Comparison of ENCODE assay signal across 13 cellular contexts in the genomic region with DNA sequence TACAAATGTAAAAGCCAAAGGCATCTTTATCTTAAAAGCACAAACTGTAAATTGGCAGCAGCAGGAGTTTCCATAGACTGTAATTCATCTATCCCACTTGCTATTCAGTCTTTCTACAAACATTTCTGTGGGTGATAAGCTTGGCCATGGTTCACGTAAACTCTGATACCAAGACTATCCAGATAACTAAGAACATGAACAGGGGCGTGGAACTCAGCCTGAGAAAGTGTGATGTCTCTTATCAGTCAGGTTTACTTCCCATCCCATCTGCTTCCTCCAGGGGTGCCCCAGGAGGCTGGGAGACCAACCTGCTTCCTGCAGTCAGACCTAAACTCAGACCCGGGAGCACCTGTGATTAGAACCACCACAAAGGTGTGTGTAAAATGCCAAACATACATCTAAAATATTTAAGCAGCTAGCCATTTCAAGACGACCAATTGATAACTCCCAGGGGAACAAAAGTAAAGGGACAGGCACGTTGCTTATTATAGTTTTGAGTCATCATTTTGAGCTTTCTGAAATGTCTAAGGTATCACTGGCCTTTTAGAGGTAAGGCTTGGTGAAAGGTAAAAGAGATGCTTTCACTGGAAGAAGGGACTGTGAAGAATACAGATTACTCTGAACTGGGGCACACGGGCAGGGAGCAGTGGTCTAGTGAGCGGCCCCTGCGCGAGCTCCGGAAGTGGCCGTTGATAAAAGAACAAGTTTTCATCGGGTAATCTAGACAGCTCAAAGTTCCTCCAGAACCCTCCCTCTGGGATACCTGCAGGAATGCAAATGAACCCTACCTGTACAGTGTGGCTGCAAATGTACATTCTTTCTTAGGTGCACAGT. TPM values are rescaled to one million over a fixed set of nuclear protein-coding genes. Genes with fewer than 3 reads are reported as not detected.
DNase-seq lines count a peak whose midpoint lies in the region; ATAC-seq and TF ChIP-seq lines count a peak whose summit lies in the region.
"Had no signal": no experiment of that assay in that cellular context is flagged by ENCODE, and none has a peak within 500 bp of the region (broad histone marks: within the 10 kb centered on the region; RNA-seq: fewer than 3 reads in every experiment).

No MANE protein-coding gene starts in this region.

- WGBS in esophagus muscularis mucosa: 86% methylated on average over 12 of the region's 12 CpGs
- 79 to 82% methylated on average over 12 of the region's 12 CpGs for WGBS in tibial nerve, 2 donors

- H3K27me3 ChIP-seq in esophagus muscularis mucosa: no peaks in the 10 kb centered on the region
- H3K27me3 ChIP-seq in tibial nerve: no peaks in the 10 kb centered on the region
- no peaks in the 10 kb centered on the region for H3K27me3 ChIP-seq in gastrocnemius medialis
- H3K27me3 ChIP-seq: testis had no signal

- TF ChIP-seq POLR2A in esophagus muscularis mucosa (IDR thresholded peaks at IDR 0.05; ENCODE audit: low read depth): no peak
- no peak for TF ChIP-seq POLR2A in tibial nerve (IDR thresholded peaks at IDR 0.05)
- TF ChIP-seq POLR2A in gastrocnemius medialis (IDR thresholded peaks at IDR 0.05): no peak

- in situ Hi-C loops in gastrocnemius medialis (cut with MboI; ENCODE audit: low sequenced_read_pairs in 4 of 4): no loop called here

- DNase-seq in esophagus muscularis mucosa (ENCODE audit: extremely low spot score) (peak; percentile 75), tibial nerve (ENCODE audit: low spot score in 2 of 2) (no peak), NCI-H446 treated with DMSO at 0.1 percent for 48 hours (lab: John Stamatoyannopoulos, UW) (no peak), gastrocnemius medialis (no peak), hypothalamus (lab: John Stamatoyannopoulos, UW) (no peak)
- DNase-seq: CD4-positive, alpha-beta T cell; H7; NCI-H2029 treated with DMSO at 0.1 percent for 48 hours; PC-9; testis had no signal

- intact Hi-C loops in esophagus muscularis mucosa (cut with DNase I) (no loop called here), gastrocnemius medialis (cut with DNase I; ENCODE audit: low total_unique reads) (no loop called here)

- H3K27ac ChIP-seq in esophagus muscularis mucosa (replicated peaks in 1 of 4) (no peak overlapping the region), tibial nerve (no peak overlapping the region), gastrocnemius medialis (no peak overlapping the region)
- H3K27ac ChIP-seq: PC-9, testis had no signal

- H3K4me1 ChIP-seq in esophagus muscularis mucosa: peaks cover 0 to 4% (median 0%) of the 10 kb centered on the region in 4 donors
- no peaks in the 10 kb centered on the region for H3K4me1 ChIP-seq in tibial nerve
- peaks cover 3 to 7% of the 10 kb centered on the region in 2 donors for H3K4me1 ChIP-seq in gastrocnemius medialis
- H3K4me1 ChIP-seq: testis had no signal

- TF ChIP-seq CTCF in esophagus muscularis mucosa (IDR thresholded peaks at IDR 0.05): no peak
- TF ChIP-seq CTCF in tibial nerve (IDR thresholded peaks at IDR 0.05): no peak
- TF ChIP-seq CTCF in gastrocnemius medialis (IDR thresholded peaks at IDR 0.05 in 4 of 5, conservative IDR thresholded peaks at IDR 0.05 in 1 of 5): no peak

- no peak for TF ChIP-seq EP300 in esophagus muscularis mucosa (IDR thresholded peaks at IDR 0.05)
- no peak for TF ChIP-seq EP300 in tibial nerve (IDR thresholded peaks at IDR 0.05)

- H3K9me3 ChIP-seq in esophagus muscularis mucosa: no peaks in the 10 kb centered on the region
- H3K9me3 ChIP-seq in tibial nerve: no peaks in the 10 kb centered on the region
- H3K9me3 ChIP-seq in gastrocnemius medialis: no peaks in the 10 kb centered on the region
- H3K9me3 ChIP-seq: testis had no signal

- H3K36me3 ChIP-seq in esophagus muscularis mucosa (peaks cover 8 to 24% (median 16%) of the 10 kb centered on the region in 4 donors), tibial nerve (peaks cover 0 to 22% (median 3%) of the 10 kb centered on the region in 3 donors), gastrocnemius medialis (peaks cover 0 to 8% of the 10 kb centered on the region in 2 donors)

- H3K4me3 ChIP-seq in esophagus muscularis mucosa: no peak overlapping the region
- H3K4me3 ChIP-seq in tibial nerve: no peak overlapping the region
- H3K4me3 ChIP-seq in gastrocnemius medialis: no peak overlapping the region
- H3K4me3 ChIP-seq: PC-9, testis had no signal

- ATAC-seq in GM18519 (IDR thresholded peaks at IDR 0.05; ENCODE audit: low FRiP score, unreplicated experiment) (peak; percentile 58), GM21717 (IDR thresholded peaks at IDR 0.05; ENCODE audit: unreplicated experiment) (peak; percentile 69), HG03175 (IDR thresholded peaks at IDR 0.05; ENCODE audit: unreplicated experiment) (peak; percentile 75), gastrocnemius medialis (no peak)

RNA-seq across cellular contexts. Expression of a gene that starts 51.5 kb away (rescaled TPM):
- total RNA-seq in esophagus muscularis mucosa (100 to 1,000 TPM in 2 of 4 donors, 10 to 100 TPM in 2; 56.9 to 146 (median 90.7) TPM), tibial nerve (10 to 100 TPM; 25.1 to 61.6 (median 44.7) TPM), gastrocnemius medialis (10 to 100 TPM; 24.2 to 32.8 (median 26.1) TPM)

Comparison
In these comparisons a context has a peak if more than half of its experiments do, and no peak if none do; other contexts are left out.
1. ATAC-seq: peak in GM18519 (single experiment), GM21717 (single experiment) and HG03175 (single experiment); none in gastrocnemius medialis (0 of 2).